In genomic region chr6:158706369-158706982, GRCh38 we compare ENCODE assay signal across 1 cellular context.
A peak's percentile ranks its signal among the peaks of the same experiment; 100 is the strongest.
TF ChIP-seq lines count a peak whose summit lies in the region.

No MANE protein-coding gene starts in this region.

TF ChIP-seq in H1, 55 proteins besides CTCF, POLR2A, EP300 and RAD21:
- peak; percentile 71; the same call in 1 of the 2 replicates for TF ChIP-seq KDM1A (IDR thresholded peaks at IDR 0.05; ENCODE audit: borderline replicate concordance, low read length)
- TF ChIP-seq NANOG (IDR thresholded peaks at IDR 0.05; ENCODE audit: insufficient read depth, low read depth, low read length, poor library complexity, severe bottlenecking): no peak
